ENCODE assay signal across 15 cellular contexts in the genomic region with DNA sequence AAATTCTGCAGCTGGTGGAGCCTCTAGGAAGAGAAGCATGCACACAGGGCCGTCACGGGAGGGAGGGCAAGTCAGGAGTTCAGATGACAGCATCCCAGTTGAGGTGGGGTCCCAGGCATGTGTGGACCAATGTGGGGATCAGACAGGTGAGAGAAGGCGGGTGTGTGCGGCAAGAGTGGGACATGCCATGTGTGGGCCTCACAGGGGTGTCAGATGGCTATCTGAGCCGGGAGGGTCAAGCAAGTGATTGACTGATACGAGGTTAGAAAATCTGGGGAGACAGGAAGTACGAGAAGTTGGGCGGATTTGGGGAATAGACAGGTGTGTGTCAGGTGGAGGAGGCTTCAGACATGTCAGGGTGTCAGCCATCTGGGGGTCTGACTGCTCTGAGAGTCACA. TPM values are rescaled to one million over a fixed set of nuclear protein-coding genes. Genes with fewer than 3 reads are reported as not detected.
DNase-seq lines count a peak whose midpoint lies in the region; ATAC-seq and TF ChIP-seq lines count a peak whose summit lies in the region.
"Had no signal": no experiment of that assay in that cellular context is flagged by ENCODE, and none has a peak within 500 bp of the region (broad histone marks: within the 10 kb centered on the region; RNA-seq: fewer than 3 reads in every experiment).

No MANE protein-coding gene starts in this region.

- WGBS in testis, 2 donors = 77 to 85% methylated on average over 8 of the region's 8 CpGs

- TF ChIP-seq CTCF in PC-9 (conservative IDR thresholded peaks at IDR 0.05) (no peak), parathyroid adenoma (IDR thresholded peaks at IDR 0.05) (no peak), testis (IDR thresholded peaks at IDR 0.05) (no peak)

- BruUV-seq in PC-9 (replicated peaks; lab: Mats Ljungman, UMichigan) = no TSS peak

- no peaks in the 10 kb centered on the region for H3K36me3 ChIP-seq in PC-9 (ENCODE audit: low read depth)
- H3K36me3 ChIP-seq in effector memory CD4-positive, alpha-beta T cell (ENCODE audit: control insufficient read depth, insufficient read depth, low read length) = no peaks in the 10 kb centered on the region
- H3K36me3 ChIP-seq in parathyroid adenoma (ENCODE audit: control insufficient read depth, insufficient read depth, low read length) = no peaks in the 10 kb centered on the region
- no peaks in the 10 kb centered on the region for H3K36me3 ChIP-seq in testis (ENCODE audit: low read depth, missing control alignments)
- H3K36me3 ChIP-seq: adrenal gland, gastrocnemius medialis, uterus had no signal

- peaks cover 19% of the 10 kb centered on the region for H3K4me1 Mint-ChIP-seq in activated CD4-positive, alpha-beta T cell treated with anti-CD3 and anti-CD28 coated beads, Interleukin-2, amount 10 ng/mL, durations not matched to agents 24 days and 14 days

- H3K36me3 Mint-ChIP-seq in activated CD4-positive, alpha-beta T cell treated with anti-CD3 and anti-CD28 coated beads, Interleukin-2, amount 10 ng/mL, durations not matched to agents 24 days and 14 days (ENCODE audit: low read depth) = no peaks in the 10 kb centered on the region

- H3K27me3 Mint-ChIP-seq in activated CD4-positive, alpha-beta T cell treated with anti-CD3 and anti-CD28 coated beads, Interleukin-2, amount 10 ng/mL, durations not matched to agents 24 days and 14 days = no peaks in the 10 kb centered on the region

- ATAC-seq in GM18868 (IDR thresholded peaks at IDR 0.05; ENCODE audit: unreplicated experiment) = no peak
- ATAC-seq in HG02763 (IDR thresholded peaks at IDR 0.05; ENCODE audit: unreplicated experiment) = no peak

- CTCF ChIA-PET in PC-9 (lab: Charles Lee) = no interaction called here

- TF ChIP-seq POLR2A in testis (IDR thresholded peaks at IDR 0.05) = no peak

- H3K27me3 ChIP-seq in PC-9 (ENCODE audit: insufficient read depth, low read depth) (no peaks in the 10 kb centered on the region), parathyroid adenoma (ENCODE audit: control insufficient read depth, insufficient read depth, low read length) (no peaks in the 10 kb centered on the region), testis (no peaks in the 10 kb centered on the region)
- H3K27me3 ChIP-seq in effector memory CD4-positive, alpha-beta T cell (replicated peaks; ENCODE audit: control insufficient read depth, insufficient read depth, low read length, poor library complexity, severe bottlenecking) = no peaks in the 10 kb centered on the region
- H3K27me3 ChIP-seq: gastrocnemius medialis, uterus had no signal

- POLR2A ChIA-PET in PC-9 (lab: Charles Lee; ENCODE audit: unreplicated experiment) = no interaction called here

- H3K4me3 Mint-ChIP-seq in activated CD4-positive, alpha-beta T cell treated with anti-CD3 and anti-CD28 coated beads, Interleukin-2, amount 10 ng/mL, durations not matched to agents 24 days and 14 days = peak overlapping the region; percentile 88

- no peaks in the 10 kb centered on the region for H3K9me3 ChIP-seq in PC-9 (ENCODE audit: insufficient read depth, low read depth)
- no peaks in the 10 kb centered on the region for H3K9me3 ChIP-seq in effector memory CD4-positive, alpha-beta T cell (ENCODE audit: control insufficient read depth, low read length)
- no peaks in the 10 kb centered on the region for H3K9me3 ChIP-seq in parathyroid adenoma (ENCODE audit: control insufficient read depth, low read length)
- H3K9me3 ChIP-seq in testis = no peaks in the 10 kb centered on the region
- H3K9me3 ChIP-seq: adrenal gland, gastrocnemius medialis, uterus had no signal

- H3K4me1 ChIP-seq in PC-9 (replicated peaks; ENCODE audit: insufficient read depth) (peaks cover 11% of the 10 kb centered on the region; the same call in 1 of the 2 replicates), parathyroid adenoma (peaks cover 3% of the 10 kb centered on the region), testis (peaks cover 4% of the 10 kb centered on the region)
- H3K4me1 ChIP-seq in effector memory CD4-positive, alpha-beta T cell (ENCODE audit: control insufficient read depth, insufficient read depth, low read length, poor library complexity, severe bottlenecking) = peaks cover 16% of the 10 kb centered on the region
- H3K4me1 ChIP-seq: gastrocnemius medialis, uterus had no signal

- peak overlapping the region; percentile 82 for H3K27ac Mint-ChIP-seq in activated CD4-positive, alpha-beta T cell treated with anti-CD3 and anti-CD28 coated beads, Interleukin-2, amount 10 ng/mL, durations not matched to agents 24 days and 14 days

- H3K4me3 ChIP-seq in PC-9 (no peak overlapping the region), parathyroid adenoma (ENCODE audit: low read depth, low read length) (no peak overlapping the region), testis (no peak overlapping the region)
- H3K4me3 ChIP-seq in effector memory CD4-positive, alpha-beta T cell (ENCODE audit: insufficient read depth, low read depth, low read length, poor library complexity, severe bottlenecking) = peak overlapping the region; percentile 55
- H3K4me3 ChIP-seq: uterus had no signal

- H4K20me1 ChIP-seq in PC-9 (ENCODE audit: insufficient read depth) = no peaks in the 10 kb centered on the region

- no peak overlapping the region for H3K9ac ChIP-seq in parathyroid adenoma

- no peaks in the 10 kb centered on the region for H3K9me2 ChIP-seq in PC-9 (ENCODE audit: insufficient read depth)

- H2AFZ ChIP-seq in PC-9 (no peak overlapping the region), parathyroid adenoma (peak overlapping the region; percentile 38)

- no peaks in the 10 kb centered on the region for H3K9me3 Mint-ChIP-seq in activated CD4-positive, alpha-beta T cell treated with anti-CD3 and anti-CD28 coated beads, Interleukin-2, amount 10 ng/mL, durations not matched to agents 24 days and 14 days

- peak overlapping the region; percentile 79; the same call in 1 of the 2 replicates for H3K4me2 ChIP-seq in PC-9
- no peak overlapping the region for H3K4me2 ChIP-seq in parathyroid adenoma (ENCODE audit: low read length)

- peaks cover 11% of the 10 kb centered on the region; the same call in 1 of the 2 replicates for H3F3A ChIP-seq in PC-9 (ENCODE audit: insufficient read depth, low read depth)

- intact Hi-C loops in activated CD4-positive, alpha-beta T cell treated with anti-CD3 and anti-CD28 coated beads, Interleukin-2, amount 10 ng/mL, durations not matched to agents 24 days and 14 days (cut with micrococcal nuclease) = no loop called here
- intact Hi-C loops in PC-9 (cut with micrococcal nuclease; ENCODE audit: unreplicated experiment) = no loop called here
- intact Hi-C loops in testis (cut with DNase I; ENCODE audit: low total_unique reads) = no loop called here

- H3K79me2 ChIP-seq in PC-9 (ENCODE audit: low read depth) (no peaks in the 10 kb centered on the region), parathyroid adenoma (no peaks in the 10 kb centered on the region)

- no peak for DNase-seq in activated CD4-positive, alpha-beta T cell treated with anti-CD3 and anti-CD28 coated beads, Interleukin-2, amount 10 ng/mL, durations not matched to agents 24 days and 14 days
- no peak for DNase-seq in activated CD4-positive, alpha-beta T cell treated with anti-CD3 and anti-CD28 coated beads for 48 hours
- DNase-seq in PC-9 (no peak), testis (no peak)
- DNase-seq in effector memory CD4-positive, alpha-beta T cell = no peak

- H3K27ac ChIP-seq in PC-9 (no peak overlapping the region), parathyroid adenoma (no peak overlapping the region), testis (no peak overlapping the region)
- H3K27ac ChIP-seq in effector memory CD4-positive, alpha-beta T cell (ENCODE audit: insufficient read depth, low read length, poor library complexity, severe bottlenecking) = peak overlapping the region; percentile 49
- H3K27ac ChIP-seq: adrenal gland, gastrocnemius medialis, uterus had no signal

RNA-seq across cellular contexts. Expression of gene RASGRP4, which starts 8.9 kb away (rescaled TPM):
- 2.1 and 2.2 TPM in 2 replicates for total RNA-seq in activated CD4-positive, alpha-beta T cell treated with anti-CD3 and anti-CD28 coated beads, Interleukin-2, amount 10 ng/mL, durations not matched to agents 24 days and 14 days
- not detected in 2 replicates for total RNA-seq in PC-9 (2021)
- total RNA-seq in testis = 1 to 10 TPM in 1 of 2 donors, under 1 TPM in 1; 0.71 to 1.3 TPM
- polyA plus RNA-seq in testis (ENCODE audit: insufficient read depth, low read depth, low replicate concordance) = 1.5 TPM
- total RNA-seq: Daoy, dermis microvascular lymphatic vessel endothelial cell, SK-MEL-5 had no signal

RNA-seq across cellular contexts. Expression of gene FAM98C, which starts 14.3 kb away (rescaled TPM):
- 25.3 and 30.4 TPM in 2 replicates for total RNA-seq in activated CD4-positive, alpha-beta T cell treated with anti-CD3 and anti-CD28 coated beads, Interleukin-2, amount 10 ng/mL, durations not matched to agents 24 days and 14 days
- total RNA-seq in PC-9 (2021) = 15.8 and 19.5 TPM in 2 replicates
- 10 to 100 TPM; 13.0 to 14.1 TPM for total RNA-seq in testis
- polyA plus RNA-seq in testis (ENCODE audit: insufficient read depth, low read depth, low replicate concordance) = 17.7 TPM

RNA-seq across cellular contexts. Expression of gene RYR1, which starts 16.3 kb away (rescaled TPM):
- total RNA-seq in activated CD4-positive, alpha-beta T cell treated with anti-CD3 and anti-CD28 coated beads, Interleukin-2, amount 10 ng/mL, durations not matched to agents 24 days and 14 days = 3.6 and 4.0 TPM in 2 replicates
- total RNA-seq in PC-9 (2021) (1.0 and 1.5 TPM in 2 replicates), testis (10 to 100 TPM; 11.8 to 15.6 TPM)
- polyA plus RNA-seq in testis (ENCODE audit: insufficient read depth, low read depth, low replicate concordance) = 26.1 TPM
- total RNA-seq: dermis microvascular lymphatic vessel endothelial cell, H4 had no signal

RNA-seq across cellular contexts. Expression of gene SPRED3, which starts 28.6 kb away (rescaled TPM):
- total RNA-seq in activated CD4-positive, alpha-beta T cell treated with anti-CD3 and anti-CD28 coated beads, Interleukin-2, amount 10 ng/mL, durations not matched to agents 24 days and 14 days = 2.9 and 3.0 TPM in 2 replicates
- total RNA-seq in PC-9 (2021) = 4.7 and 5.4 TPM in 2 replicates
- total RNA-seq in testis = 1 to 10 TPM; 2.2 to 2.6 TPM
- polyA plus RNA-seq in testis (ENCODE audit: insufficient read depth, low read depth, low replicate concordance) = 1.7 TPM

RNA-seq across cellular contexts. Expression of gene GGN, which starts 29.3 kb away (rescaled TPM):
- 0.47 and 1.0 TPM in 2 replicates for total RNA-seq in activated CD4-positive, alpha-beta T cell treated with anti-CD3 and anti-CD28 coated beads, Interleukin-2, amount 10 ng/mL, durations not matched to agents 24 days and 14 days
- total RNA-seq in PC-9 (2021) = 1.0 and 2.1 TPM in 2 replicates
- total RNA-seq in testis = 10 to 100 TPM; 43.7 to 80.2 TPM
- 196 TPM for polyA plus RNA-seq in testis (ENCODE audit: insufficient read depth, low read depth, low replicate concordance)
- total RNA-seq: Daoy, SK-MEL-5 had no signal
